In genomic region chr5:56211298-56211865, GRCh38 we compare ENCODE assay signal across 11 cellular contexts. TPM values are rescaled to one million over a fixed set of nuclear protein-coding genes. Genes with fewer than 3 reads are reported as not detected.
DNase-seq lines count a peak whose midpoint lies in the region; ATAC-seq and TF ChIP-seq lines count a peak whose summit lies in the region.
"Had no signal": no experiment of that assay in that cellular context is flagged by ENCODE, and none has a peak within 500 bp of the region (broad histone marks: within the 10 kb centered on the region; RNA-seq: fewer than 3 reads in every experiment).

No MANE protein-coding gene starts in this region.

- peak; percentile 80 for DNase-seq in ELF-1 (ENCODE audit: low read depth, low spot score)
- DNase-seq in SK-MEL-5 (ENCODE audit: low read depth, low spot score), result peak; percentile 78
- peak; percentile 33 to 67 for DNase-seq in foreskin keratinocyte
- no peak for DNase-seq in progenitor cell of endocrine pancreas (ENCODE audit: low spot score, unreplicated experiment)
- no peak for DNase-seq in cerebellum (ENCODE audit: low spot score)
- no peak for DNase-seq in NCI-H128 (lab: John Stamatoyannopoulos, UW; ENCODE audit: unreplicated experiment)
- DNase-seq in NCI-H82 (lab: John Stamatoyannopoulos, UW), result no peak
- DNase-seq in COLO668 (lab: John Stamatoyannopoulos, UW; ENCODE audit: unreplicated experiment), result no peak
- DNase-seq: activated CD4-positive, alpha-beta T cell treated with anti-CD3 and anti-CD28 coated beads, Interleukin-2, amount 10 ng/mL, durations not matched to agents 7 days and 5 days; GF-D8; NCI-H524 treated with DMSO at 0.1 percent for 48 hours had no signal

- no peak overlapping the region for H3K4me3 Mint-ChIP-seq in progenitor cell of endocrine pancreas (ENCODE audit: low read depth)
- H3K4me3 Mint-ChIP-seq: activated CD4-positive, alpha-beta T cell treated with anti-CD3 and anti-CD28 coated beads, Interleukin-2, amount 10 ng/mL, durations not matched to agents 7 days and 5 days had no signal

- no peaks in the 10 kb centered on the region for H3K4me1 ChIP-seq in foreskin keratinocyte

- peak overlapping the region; percentile 90 for H3K27ac Mint-ChIP-seq in progenitor cell of endocrine pancreas
- H3K27ac Mint-ChIP-seq: activated CD4-positive, alpha-beta T cell treated with anti-CD3 and anti-CD28 coated beads, Interleukin-2, amount 10 ng/mL, durations not matched to agents 7 days and 5 days had no signal

- H3K27me3 Mint-ChIP-seq in progenitor cell of endocrine pancreas, result no peaks in the 10 kb centered on the region
- H3K27me3 Mint-ChIP-seq: activated CD4-positive, alpha-beta T cell treated with anti-CD3 and anti-CD28 coated beads, Interleukin-2, amount 10 ng/mL, durations not matched to agents 7 days and 5 days had no signal

- H3K4me1 Mint-ChIP-seq in progenitor cell of endocrine pancreas (ENCODE audit: low read depth), result peaks cover 10% of the 10 kb centered on the region
- H3K4me1 Mint-ChIP-seq: activated CD4-positive, alpha-beta T cell treated with anti-CD3 and anti-CD28 coated beads, Interleukin-2, amount 10 ng/mL, durations not matched to agents 7 days and 5 days had no signal

- peaks cover 12% of the 10 kb centered on the region for H3K9me3 Mint-ChIP-seq in progenitor cell of endocrine pancreas (ENCODE audit: low read depth)

- TF ChIP-seq CTCF in foreskin keratinocyte (conservative IDR thresholded peaks at IDR 0.05), result no peak
- TF ChIP-seq CTCF in progenitor cell of endocrine pancreas (IDR thresholded peaks at IDR 0.05; ENCODE audit: unreplicated experiment), result no peak

- in situ Hi-C loops in SK-MEL-5 (cut with HindIII; ENCODE audit: low pct_unique_long_range_greater_than_20kb, low sequenced_read_pairs), result no loop called here

- no peak overlapping the region for H3K27ac ChIP-seq in foreskin keratinocyte

- peaks cover under 1% of the 10 kb centered on the region for H3K36me3 Mint-ChIP-seq in progenitor cell of endocrine pancreas (ENCODE audit: insufficient read depth)

- no peaks in the 10 kb centered on the region for H3K27me3 ChIP-seq in foreskin keratinocyte

- ATAC-seq in foreskin keratinocyte, result no peak

RNA-seq across cellular contexts. Expression of gene ANKRD55, which starts 21.7 kb away (rescaled TPM):
- 0.08 TPM in 1 of 2 replicates, not detected in the other for total RNA-seq in SK-MEL-5 (2014; rRNA removed; shearing (Covaris generic))
- 0.14 and 0.28 TPM in 2 replicates for polyA plus RNA-seq in SK-MEL-5 (2015; cell fraction: cytosol; rRNA removed)
- 0.27 and 1.8 TPM in 2 replicates for polyA plus RNA-seq in SK-MEL-5 (2015; cell fraction: nucleus; rRNA removed)
- not detected in 2 replicates for total RNA-seq in foreskin keratinocyte
- not detected in 2 replicates for polyA plus RNA-seq in foreskin keratinocyte
- not detected in 2 replicates for total RNA-seq in progenitor cell of endocrine pancreas
- 6.2 TPM for total RNA-seq in cerebellum

Comparison
In these comparisons a context has a peak if more than half of its experiments do, and no peak if none do; other contexts are left out.
1. DNase-seq: peak in ELF-1 (single experiment), SK-MEL-5 (single experiment) and foreskin keratinocyte (2 of 2); none in progenitor cell of endocrine pancreas (single experiment), cerebellum (single experiment), NCI-H128 (single experiment), NCI-H82 (single experiment) and COLO668 (single experiment).